ENCODE assay signal across 18 cellular contexts in genomic region chr9:116592926-116593325, GRCh38.
"Had no signal": no experiment of that assay in that cellular context is flagged by ENCODE, and none has a peak within 500 bp of the region (broad histone marks: within the 10 kb centered on the region; RNA-seq: fewer than 3 reads in every experiment).

No MANE protein-coding gene starts in this region.

- H3K27ac Mint-ChIP-seq: activated CD4-positive, alpha-beta T cell treated with anti-CD3 and anti-CD28 coated beads, Interleukin-2, amount 10 ng/mL, durations not matched to agents 7 days and 5 days; activated naive CD8-positive, alpha-beta T cell; effector memory CD8-positive, alpha-beta T cell; stimulated activated naive CD8-positive, alpha-beta T cell treated with anti-CD3 and anti-CD28 coated beads, Interleukin-15, amount 100 ng/mL, for 72 hours had no signal

- DNase-seq: activated CD4-positive, alpha-beta T cell treated with anti-CD3 and anti-CD28 coated beads, Interleukin-2, amount 10 ng/mL, durations not matched to agents 7 days and 5 days; activated CD8-positive, alpha-beta memory T cell treated with anti-CD3 and anti-CD28 coated beads for 24 hours; activated gamma-delta T cell treated with Interleukin-2 at 50 U/mL for 16 hours; amygdala; brain microvascular endothelial cell; cerebellar nuclear complex; dermis blood vessel endothelial cell; effector memory CD8-positive, alpha-beta T cell; heart left ventricle; left colon; lower lobe of right lung; right lobe of liver; spleen; stimulated activated CD4-positive, alpha-beta T cell treated with anti-CD3 and anti-CD28 coated beads, Interleukin-1b, Interleukin-23, amount 100 ng/mL, for 48 hours; stimulated activated naive CD8-positive, alpha-beta T cell treated with anti-CD3 and anti-CD28 coated beads, Interleukin-15, amount 100 ng/mL, for 72 hours; upper lobe of left lung had no signal

- H3K4me1 Mint-ChIP-seq: activated CD4-positive, alpha-beta T cell treated with anti-CD3 and anti-CD28 coated beads, Interleukin-2, amount 10 ng/mL, durations not matched to agents 7 days and 5 days; neural crest cell; stimulated activated naive CD8-positive, alpha-beta T cell treated with anti-CD3 and anti-CD28 coated beads, Interleukin-15, amount 100 ng/mL, for 72 hours had no signal

- ATAC-seq: effector memory CD8-positive, alpha-beta T cell; left colon; lower lobe of right lung; right lobe of liver; stimulated activated naive CD8-positive, alpha-beta T cell treated with anti-CD3 and anti-CD28 coated beads, Interleukin-15, amount 100 ng/mL, for 72 hours had no signal

- H3K27me3 Mint-ChIP-seq: activated CD4-positive, alpha-beta T cell treated with anti-CD3 and anti-CD28 coated beads, Interleukin-2, amount 10 ng/mL, durations not matched to agents 7 days and 5 days; activated naive CD8-positive, alpha-beta T cell; effector memory CD8-positive, alpha-beta T cell; stimulated activated naive CD8-positive, alpha-beta T cell treated with anti-CD3 and anti-CD28 coated beads, Interleukin-15, amount 100 ng/mL, for 72 hours had no signal

- H3K4me3 ChIP-seq: heart left ventricle, lower lobe of right lung, right lobe of liver, spleen, upper lobe of left lung had no signal

- H3K4me3 Mint-ChIP-seq: activated CD4-positive, alpha-beta T cell treated with anti-CD3 and anti-CD28 coated beads, Interleukin-2, amount 10 ng/mL, durations not matched to agents 7 days and 5 days; activated naive CD8-positive, alpha-beta T cell; effector memory CD8-positive, alpha-beta T cell; neural crest cell; stimulated activated naive CD8-positive, alpha-beta T cell treated with anti-CD3 and anti-CD28 coated beads, Interleukin-15, amount 100 ng/mL, for 72 hours had no signal
